Comparison of ENCODE assay signal across 8 cellular contexts in the genomic region with DNA sequence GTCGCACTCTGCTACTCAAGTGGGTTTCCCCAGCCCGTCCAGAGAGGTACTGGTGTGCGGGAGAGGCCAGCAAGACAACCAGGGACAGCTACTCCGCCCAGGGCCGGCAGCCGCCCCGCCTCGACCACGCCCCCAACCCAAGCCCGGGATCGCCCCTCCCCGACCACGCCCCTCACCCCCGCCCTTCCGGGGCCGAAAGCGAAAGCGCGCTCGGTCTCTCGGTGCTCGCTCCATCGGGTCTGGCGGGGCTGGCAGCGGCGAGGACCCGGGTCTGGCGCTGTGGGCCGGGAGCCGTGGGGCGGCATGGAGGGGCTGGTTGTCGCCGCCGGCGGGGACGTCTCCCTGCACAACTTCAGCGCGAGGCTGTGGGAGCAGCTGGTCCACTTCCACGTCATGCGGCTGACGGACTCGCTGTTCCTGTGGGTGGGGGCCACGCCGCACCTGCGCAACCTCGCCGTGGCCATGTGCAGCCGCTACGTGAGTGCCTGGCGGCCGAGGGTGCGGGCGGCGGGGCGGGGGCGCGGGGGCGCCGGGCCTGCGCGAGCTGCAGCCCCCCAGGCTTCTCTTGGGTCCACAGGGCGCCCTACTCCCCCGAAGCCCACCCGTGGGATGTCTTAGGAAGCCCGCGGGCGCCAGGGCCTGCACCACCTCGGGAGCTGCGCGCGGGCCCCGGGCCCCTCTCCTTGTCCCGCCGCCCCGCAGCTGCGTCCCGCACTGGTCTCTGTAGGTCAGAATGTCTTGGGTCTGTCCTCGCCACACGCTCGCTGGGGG. TPM values are rescaled to one million over a fixed set of nuclear protein-coding genes. Genes with fewer than 3 reads are reported as not detected.
DNase-seq lines count a peak whose midpoint lies in the region; FAIRE-seq and TF ChIP-seq lines count a peak whose summit lies in the region.

Gene PSMG4, plus strand, starts transcription at position 228 of the 771 bp plus-strand sequence. Its CDS starts 76 bp downstream, at position 304.

- peak; percentile 100 for DNase-seq in GM03348 (ENCODE audit: low spot score)
- peak; percentile 98 for DNase-seq in HEK293T (ENCODE audit: extremely low spot score)
- peak; percentile 84 for DNase-seq in NAMALWA (ENCODE audit: low spot score)
- peak; percentile 85 for DNase-seq in SK-N-DZ (ENCODE audit: low spot score)
- DNase-seq in activated naive CD4-positive, alpha-beta T cell treated with Interleukin-2 at 50 U/mL for 16 hours: peak; percentile 94
- peak; percentile 97 to 98 for DNase-seq in frontal cortex (ENCODE audit: low spot score in 2 of 2)

- H3K27ac ChIP-seq in neutrophil (peak within 1 kb of the TSS; percentile 75), subcutaneous abdominal adipose tissue (ENCODE audit: low read depth, low read length) (peak within 1 kb of the TSS; percentile 62)

- H3K9ac ChIP-seq in subcutaneous abdominal adipose tissue (ENCODE audit: low read length in 5 of 5): peak within 1 kb of the TSS in 4 of 5 donors; percentile 48 to 83 (median 74)

- H3K4me3 ChIP-seq in neutrophil (ENCODE audit: low read depth in 1 of 2, low read length in 1 of 2): peak within 1 kb of the TSS; percentile 92 to 93
- H3K4me3 ChIP-seq in subcutaneous abdominal adipose tissue (ENCODE audit: low read depth in 1 of 5, low read length in 5 of 5): peak within 1 kb of the TSS; percentile 91 to 93 (median 92)

- H3K36me3 ChIP-seq in neutrophil (peaks cover 7% of the 10 kb centered on the region), subcutaneous abdominal adipose tissue (ENCODE audit: control insufficient read depth in 5 of 5, insufficient read depth in 5 of 5, low read length in 5 of 5) (peaks cover 0 to 8% (median 5%) of the 10 kb centered on the region in 5 donors)

- CTCF ChIA-PET in HEK293T (lab: Yijun Ruan, JAX): interaction anchor here (1.3 kb wide), 2 partner anchors 8 to 21 kb away, joined by 3 to 7 read pairs; no protein-coding TSS in a partner anchor

- POLR2A ChIA-PET in HEK293T (lab: Yijun Ruan, JAX): interaction anchor here (0.7 to 3.1 kb wide), 11 partner anchors 8 to 762 kb away, joined by 3 to 11 read pairs (median 4); partner anchors contain the start of genes BPHL and TUBB2B

- H3K27me3 ChIP-seq in neutrophil (peaks cover 40% of the 10 kb centered on the region), subcutaneous abdominal adipose tissue (ENCODE audit: control insufficient read depth in 5 of 5, insufficient read depth in 4 of 5, low read length in 5 of 5) (no peaks in the 10 kb centered on the region)

- TF ChIP-seq CTCF in neutrophil (IDR thresholded peaks at IDR 0.05): peak; percentile 40

- H3K9me3 ChIP-seq in neutrophil (no peaks in the 10 kb centered on the region), subcutaneous abdominal adipose tissue (ENCODE audit: control insufficient read depth in 5 of 5, low read length in 5 of 5) (no peaks in the 10 kb centered on the region)

- H3K4me1 ChIP-seq in neutrophil (ENCODE audit: control insufficient read depth in 1 of 2, insufficient read depth in 1 of 2, low read depth in 1 of 2, low read length in 1 of 2) (peaks cover 14 to 16% of the 10 kb centered on the region in 2 experiments), subcutaneous abdominal adipose tissue (ENCODE audit: control insufficient read depth in 5 of 5, insufficient read depth in 5 of 5, low read length in 5 of 5) (peaks cover 0 to 36% (median 31%) of the 10 kb centered on the region in 5 donors)

- FAIRE-seq in frontal cortex (lab: Jason Lieb, UNC): no peak

TF ChIP-seq in HEK293T, 16 proteins besides CTCF, POLR2A, EP300 and RAD21:
- TF ChIP-seq NFRKB (IDR thresholded peaks at IDR 0.05) (no peak), L3MBTL2 (conservative IDR thresholded peaks at IDR 0.05) (peak; percentile 62), CTBP1 (IDR thresholded peaks at IDR 0.05; ENCODE audit: borderline replicate concordance) (peak; percentile 54; the same call in 1 of the 2 replicates), FOXK2 (IDR thresholded peaks at IDR 0.05) (no peak), HDGF (IDR thresholded peaks at IDR 0.05; ENCODE audit: borderline replicate concordance) (peak; percentile 77; the same call in 1 of the 2 replicates), FOXM1 (IDR thresholded peaks at IDR 0.05; ENCODE audit: borderline replicate concordance) (peak; percentile 85), SP1 (IDR thresholded peaks at IDR 0.05) (no peak)

RNA-seq across cellular contexts. Expression of gene PSMG4, which starts in this region (rescaled TPM):
- 33.9 and 48.5 TPM in 2 replicates for polyA plus RNA-seq in SK-N-DZ (2014; cell fraction: cytosol; rRNA removed)
- 52.4 and 61.1 TPM in 2 replicates for polyA plus RNA-seq in SK-N-DZ (2014; cell fraction: nucleus; rRNA removed)
- total RNA-seq in frontal cortex: 32.2 TPM

Comparison
In these comparisons a context has a peak if more than half of its experiments do, and no peak if none do; other contexts are left out.
1. Peak in every context shown above with its lines: DNase-seq, H3K4me3 ChIP-seq and H3K27ac ChIP-seq.